ENCODE assay signal across 26 cellular contexts in the genomic region with DNA sequence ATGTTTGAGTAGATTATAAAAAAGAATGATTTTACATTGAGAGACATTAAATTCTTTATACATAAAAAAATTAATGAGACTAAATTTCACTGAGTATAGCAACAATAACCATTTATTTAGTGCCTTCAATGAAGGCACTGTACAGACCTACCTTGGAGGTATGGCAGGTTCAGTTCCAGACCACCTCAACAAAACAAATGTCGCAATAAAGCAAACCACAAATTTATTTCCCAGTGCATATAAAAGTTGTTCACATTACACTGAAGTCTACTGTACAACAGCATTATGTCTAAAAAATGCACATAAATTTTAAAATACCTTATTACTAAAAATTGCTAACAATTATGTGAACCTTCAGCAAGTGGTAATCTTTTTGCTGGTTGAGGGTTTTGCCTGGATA.
"Had no signal": no experiment of that assay in that cellular context is flagged by ENCODE, and none has a peak within 500 bp of the region (broad histone marks: within the 10 kb centered on the region; RNA-seq: fewer than 3 reads in every experiment).

No MANE protein-coding gene starts in this region.

- H3K27ac Mint-ChIP-seq: nephron; stimulated activated effector memory CD8-positive, alpha-beta T cell treated with anti-CD3 and anti-CD28 coated beads, Interleukin-12 subunit alpha, Interleukin-12 subunit beta, amount 100 ng/mL, for 72 hours; stimulated activated naive CD8-positive, alpha-beta T cell treated with anti-CD3 and anti-CD28 coated beads, Interleukin-15, Interleukin-2, amounts not matched to agents 100 ng/mL and 50 ng/mL, for 24 hours had no signal

- H3K9me3 ChIP-seq: left ventricle myocardium inferior, pancreas, prostate gland, sigmoid colon, spleen, suprapubic skin, thoracic aorta, tibial artery, upper lobe of right lung had no signal

- H3K79me2 ChIP-seq: hepatocyte had no signal

- H3K27ac ChIP-seq: hepatocyte, left ventricle myocardium inferior, pancreas, prostate gland, sigmoid colon, spleen, suprapubic skin, thoracic aorta, tibial artery, upper lobe of right lung had no signal

- H3K4me1 Mint-ChIP-seq: naive thymus-derived CD8-positive, alpha-beta T cell; nephron; neural crest cell had no signal

- H2AFZ ChIP-seq: hepatocyte had no signal

- DNase-seq: islet precursor cell; left ventricle myocardium inferior; naive thymus-derived CD8-positive, alpha-beta T cell; nucleus accumbens; pancreas; posterior cingulate gyrus; retina; right cardiac atrium; sigmoid colon; small intestine; spleen; stimulated activated CD4-positive, alpha-beta T cell treated with anti-CD3 and anti-CD28 coated beads, Interleukin-4, amount 100 ng/mL, for 24 hours; stimulated activated naive CD4-positive, alpha-beta T cell; tibial artery; trophoblast cell; upper lobe of right lung had no signal

- H3K4me3 ChIP-seq: hepatocyte, left ventricle myocardium inferior, lung, pancreas, prostate gland, sigmoid colon, spleen, suprapubic skin, thoracic aorta, tibial artery, upper lobe of right lung had no signal

- H3K27me3 ChIP-seq: hepatocyte, pancreas, sigmoid colon, spleen, suprapubic skin, tibial artery, upper lobe of right lung had no signal

- H3K27me3 Mint-ChIP-seq: naive thymus-derived CD8-positive, alpha-beta T cell; stimulated activated naive CD8-positive, alpha-beta T cell treated with anti-CD3 and anti-CD28 coated beads, Interleukin-15, Interleukin-2, amounts not matched to agents 100 ng/mL and 50 ng/mL, for 24 hours had no signal

- H3K9me3 Mint-ChIP-seq: naive thymus-derived CD8-positive, alpha-beta T cell; neural crest cell; stimulated activated effector memory CD8-positive, alpha-beta T cell treated with anti-CD3 and anti-CD28 coated beads, Interleukin-12 subunit alpha, Interleukin-12 subunit beta, amount 100 ng/mL, for 72 hours; stimulated activated naive CD8-positive, alpha-beta T cell treated with anti-CD3 and anti-CD28 coated beads, Interleukin-15, Interleukin-2, amounts not matched to agents 100 ng/mL and 50 ng/mL, for 24 hours had no signal

- H3K4me1 ChIP-seq: left ventricle myocardium inferior, pancreas, prostate gland, sigmoid colon, spleen, suprapubic skin, tibial artery, upper lobe of right lung had no signal

- ATAC-seq: naive thymus-derived CD8-positive, alpha-beta T cell; pancreas; right cardiac atrium; stimulated activated effector memory CD8-positive, alpha-beta T cell treated with anti-CD3 and anti-CD28 coated beads, Interleukin-12 subunit alpha, Interleukin-12 subunit beta, amount 100 ng/mL, for 72 hours; upper lobe of right lung had no signal

- H3K4me2 ChIP-seq: hepatocyte had no signal

- H3K4me3 Mint-ChIP-seq: naive thymus-derived CD8-positive, alpha-beta T cell; nephron; neural crest cell; stimulated activated effector memory CD8-positive, alpha-beta T cell treated with anti-CD3 and anti-CD28 coated beads, Interleukin-12 subunit alpha, Interleukin-12 subunit beta, amount 100 ng/mL, for 72 hours; stimulated activated naive CD8-positive, alpha-beta T cell treated with anti-CD3 and anti-CD28 coated beads, Interleukin-15, Interleukin-2, amounts not matched to agents 100 ng/mL and 50 ng/mL, for 24 hours had no signal

- FAIRE-seq: pancreas, small intestine, urothelium cell line had no signal

- H3K36me3 ChIP-seq: pancreas, prostate gland, suprapubic skin, thoracic aorta had no signal
